In the genomic region with DNA sequence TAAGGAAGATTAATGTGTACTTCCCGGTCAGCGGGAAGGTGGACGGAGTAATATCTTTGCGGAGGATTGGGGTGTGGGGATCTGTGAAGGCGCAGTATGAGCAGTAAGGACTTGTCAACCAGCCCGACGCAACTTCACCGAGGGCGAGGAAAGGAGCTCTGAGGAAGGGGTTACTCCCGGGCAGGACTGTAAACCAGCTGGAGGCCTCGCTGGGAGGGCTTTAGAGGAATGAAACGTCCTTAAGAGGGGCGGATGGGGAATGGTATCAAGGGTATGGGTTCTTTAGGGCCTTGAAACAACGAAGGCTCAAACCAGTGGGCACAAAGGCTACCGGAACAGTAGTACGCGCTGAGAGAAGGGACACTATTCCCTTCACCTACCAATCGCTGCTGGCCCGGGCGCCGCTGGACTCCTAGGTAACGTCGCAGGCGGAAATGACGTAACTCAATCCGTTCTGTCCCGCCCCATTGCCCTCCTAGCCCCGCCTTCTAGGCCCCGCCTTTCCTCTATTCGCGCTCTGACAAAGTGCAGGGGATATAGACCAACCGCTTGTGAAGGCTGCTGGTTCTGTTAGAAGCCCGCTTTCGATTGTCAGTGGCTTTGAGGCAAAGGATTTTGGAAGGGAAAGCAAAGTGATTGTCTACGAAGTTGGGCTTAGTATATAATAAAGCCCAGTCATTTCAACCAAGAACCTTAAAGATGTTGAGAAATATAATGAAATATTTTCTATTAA, we compare ENCODE assay signal across 1 cellular context.
A peak's percentile ranks its signal among the peaks of the same experiment; 100 is the strongest.
TF ChIP-seq lines count a peak whose summit lies in the region.

A gene with protein sequence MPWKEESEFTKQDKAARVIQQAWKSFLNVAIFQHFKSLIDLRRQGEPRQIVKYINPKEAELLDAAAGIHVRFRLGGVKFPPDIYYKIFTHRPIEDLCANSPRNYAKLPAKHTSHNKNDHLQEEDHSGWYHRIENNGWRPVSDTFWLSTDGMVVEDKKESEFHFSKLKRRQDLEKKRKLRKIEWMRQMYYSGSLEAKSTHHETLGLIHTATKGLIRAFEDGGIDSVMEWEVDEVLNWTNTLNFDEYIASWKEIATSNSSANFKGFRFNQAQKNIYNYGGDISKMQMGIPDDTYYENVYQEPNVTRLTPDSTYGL (minus strand): TSS at position 439 of the 733 bp plus-strand sequence. CDS start 5,970 bp downstream, outside the sequence.

TF ChIP-seq in HepG2, 621 proteins besides CTCF, POLR2A, EP300 and RAD21 (continued from another document and continues in another):
- TF ChIP-seq, protein P1, sequence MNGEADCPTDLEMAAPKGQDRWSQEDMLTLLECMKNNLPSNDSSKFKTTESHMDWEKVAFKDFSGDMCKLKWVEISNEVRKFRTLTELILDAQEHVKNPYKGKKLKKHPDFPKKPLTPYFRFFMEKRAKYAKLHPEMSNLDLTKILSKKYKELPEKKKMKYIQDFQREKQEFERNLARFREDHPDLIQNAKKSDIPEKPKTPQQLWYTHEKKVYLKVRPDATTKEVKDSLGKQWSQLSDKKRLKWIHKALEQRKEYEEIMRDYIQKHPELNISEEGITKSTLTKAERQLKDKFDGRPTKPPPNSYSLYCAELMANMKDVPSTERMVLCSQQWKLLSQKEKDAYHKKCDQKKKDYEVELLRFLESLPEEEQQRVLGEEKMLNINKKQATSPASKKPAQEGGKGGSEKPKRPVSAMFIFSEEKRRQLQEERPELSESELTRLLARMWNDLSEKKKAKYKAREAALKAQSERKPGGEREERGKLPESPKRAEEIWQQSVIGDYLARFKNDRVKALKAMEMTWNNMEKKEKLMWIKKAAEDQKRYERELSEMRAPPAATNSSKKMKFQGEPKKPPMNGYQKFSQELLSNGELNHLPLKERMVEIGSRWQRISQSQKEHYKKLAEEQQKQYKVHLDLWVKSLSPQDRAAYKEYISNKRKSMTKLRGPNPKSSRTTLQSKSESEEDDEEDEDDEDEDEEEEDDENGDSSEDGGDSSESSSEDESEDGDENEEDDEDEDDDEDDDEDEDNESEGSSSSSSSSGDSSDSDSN (CRISPR knock-in tag; IDR thresholded peaks at IDR 0.05): peak; percentile 63
- TF ChIP-seq HOXA9 (CRISPR knock-in tag; IDR thresholded peaks at IDR 0.05; ENCODE audit: borderline replicate concordance) (no peak), ATM (IDR thresholded peaks at IDR 0.05; ENCODE audit: borderline replicate concordance) (no peak), SALL2 (CRISPR knock-in tag; IDR thresholded peaks at IDR 0.05) (0 out of 2 replicates have a peak, but pooled peaks have one; percentile 60), POLR2AphosphoS2 (IDR thresholded peaks at IDR 0.05; ENCODE audit: low read depth, low read length) (peak; percentile 55; the same call in 1 of the 2 replicates), ZNF619 (CRISPR knock-in tag; IDR thresholded peaks at IDR 0.05) (no peak), ZNF616 (CRISPR knock-in tag; IDR thresholded peaks at IDR 0.05; ENCODE audit: low read depth) (no peak), MXD4 (CRISPR knock-in tag; IDR thresholded peaks at IDR 0.05) (no peak), CBFB (CRISPR knock-in tag; IDR thresholded peaks at IDR 0.05) (no peak), TBX3 (IDR thresholded peaks at IDR 0.05; ENCODE audit: borderline replicate concordance) (no peak), ARNT (IDR thresholded peaks at IDR 0.05) (no peak), RFX3 (CRISPR knock-in tag; IDR thresholded peaks at IDR 0.05) (peak; percentile 61), TMF1 (CRISPR knock-in tag; IDR thresholded peaks at IDR 0.05; ENCODE audit: low read depth) (no peak), ZBTB42 (CRISPR knock-in tag; IDR thresholded peaks at IDR 0.05) (no peak), ZNF577 (CRISPR knock-in tag; IDR thresholded peaks at IDR 0.05; ENCODE audit: borderline replicate concordance, low read depth) (no peak), RARA (CRISPR knock-in tag; IDR thresholded peaks at IDR 0.05) (0 out of 2 replicates have a peak, but pooled peaks have one; percentile 31), KDM5B (CRISPR knock-in tag; IDR thresholded peaks at IDR 0.05; ENCODE audit: borderline replicate concordance) (peak; percentile 42; the same call in 1 of the 2 replicates), ZC3H4 (CRISPR knock-in tag; IDR thresholded peaks at IDR 0.05; ENCODE audit: borderline replicate concordance) (peak; percentile 69), ZNF780A (CRISPR knock-in tag; IDR thresholded peaks at IDR 0.05) (no peak)
- TF ChIP-seq, protein P2, sequence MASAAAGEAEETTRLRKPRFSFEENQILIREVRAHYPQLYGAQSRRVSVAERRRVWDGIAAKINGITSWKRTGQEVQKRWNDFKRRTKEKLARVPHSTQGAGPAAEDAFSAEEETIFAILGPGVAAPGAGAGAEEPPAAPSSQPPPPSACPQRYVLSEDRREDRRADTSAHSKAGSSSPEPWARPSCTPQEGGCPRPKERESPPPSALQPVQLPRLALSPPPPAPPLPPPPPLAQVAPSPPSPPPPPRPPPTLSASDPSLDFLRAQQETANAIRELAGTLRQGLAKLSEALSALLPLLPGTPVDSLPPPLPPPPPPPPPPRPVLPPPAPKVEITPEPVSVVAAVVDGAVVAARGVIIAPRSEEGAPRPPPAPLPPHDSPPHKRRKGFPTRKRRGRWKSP (CRISPR knock-in tag; IDR thresholded peaks at IDR 0.05): peak; percentile 81
- TF ChIP-seq, protein P3, sequence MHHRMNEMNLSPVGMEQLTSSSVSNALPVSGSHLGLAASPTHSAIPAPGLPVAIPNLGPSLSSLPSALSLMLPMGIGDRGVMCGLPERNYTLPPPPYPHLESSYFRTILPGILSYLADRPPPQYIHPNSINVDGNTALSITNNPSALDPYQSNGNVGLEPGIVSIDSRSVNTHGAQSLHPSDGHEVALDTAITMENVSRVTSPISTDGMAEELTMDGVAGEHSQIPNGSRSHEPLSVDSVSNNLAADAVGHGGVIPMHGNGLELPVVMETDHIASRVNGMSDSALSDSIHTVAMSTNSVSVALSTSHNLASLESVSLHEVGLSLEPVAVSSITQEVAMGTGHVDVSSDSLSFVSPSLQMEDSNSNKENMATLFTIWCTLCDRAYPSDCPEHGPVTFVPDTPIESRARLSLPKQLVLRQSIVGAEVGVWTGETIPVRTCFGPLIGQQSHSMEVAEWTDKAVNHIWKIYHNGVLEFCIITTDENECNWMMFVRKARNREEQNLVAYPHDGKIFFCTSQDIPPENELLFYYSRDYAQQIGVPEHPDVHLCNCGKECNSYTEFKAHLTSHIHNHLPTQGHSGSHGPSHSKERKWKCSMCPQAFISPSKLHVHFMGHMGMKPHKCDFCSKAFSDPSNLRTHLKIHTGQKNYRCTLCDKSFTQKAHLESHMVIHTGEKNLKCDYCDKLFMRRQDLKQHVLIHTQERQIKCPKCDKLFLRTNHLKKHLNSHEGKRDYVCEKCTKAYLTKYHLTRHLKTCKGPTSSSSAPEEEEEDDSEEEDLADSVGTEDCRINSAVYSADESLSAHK (CRISPR knock-in tag; IDR thresholded peaks at IDR 0.05; ENCODE audit: borderline replicate concordance): no peak
- TF ChIP-seq, protein P4, sequence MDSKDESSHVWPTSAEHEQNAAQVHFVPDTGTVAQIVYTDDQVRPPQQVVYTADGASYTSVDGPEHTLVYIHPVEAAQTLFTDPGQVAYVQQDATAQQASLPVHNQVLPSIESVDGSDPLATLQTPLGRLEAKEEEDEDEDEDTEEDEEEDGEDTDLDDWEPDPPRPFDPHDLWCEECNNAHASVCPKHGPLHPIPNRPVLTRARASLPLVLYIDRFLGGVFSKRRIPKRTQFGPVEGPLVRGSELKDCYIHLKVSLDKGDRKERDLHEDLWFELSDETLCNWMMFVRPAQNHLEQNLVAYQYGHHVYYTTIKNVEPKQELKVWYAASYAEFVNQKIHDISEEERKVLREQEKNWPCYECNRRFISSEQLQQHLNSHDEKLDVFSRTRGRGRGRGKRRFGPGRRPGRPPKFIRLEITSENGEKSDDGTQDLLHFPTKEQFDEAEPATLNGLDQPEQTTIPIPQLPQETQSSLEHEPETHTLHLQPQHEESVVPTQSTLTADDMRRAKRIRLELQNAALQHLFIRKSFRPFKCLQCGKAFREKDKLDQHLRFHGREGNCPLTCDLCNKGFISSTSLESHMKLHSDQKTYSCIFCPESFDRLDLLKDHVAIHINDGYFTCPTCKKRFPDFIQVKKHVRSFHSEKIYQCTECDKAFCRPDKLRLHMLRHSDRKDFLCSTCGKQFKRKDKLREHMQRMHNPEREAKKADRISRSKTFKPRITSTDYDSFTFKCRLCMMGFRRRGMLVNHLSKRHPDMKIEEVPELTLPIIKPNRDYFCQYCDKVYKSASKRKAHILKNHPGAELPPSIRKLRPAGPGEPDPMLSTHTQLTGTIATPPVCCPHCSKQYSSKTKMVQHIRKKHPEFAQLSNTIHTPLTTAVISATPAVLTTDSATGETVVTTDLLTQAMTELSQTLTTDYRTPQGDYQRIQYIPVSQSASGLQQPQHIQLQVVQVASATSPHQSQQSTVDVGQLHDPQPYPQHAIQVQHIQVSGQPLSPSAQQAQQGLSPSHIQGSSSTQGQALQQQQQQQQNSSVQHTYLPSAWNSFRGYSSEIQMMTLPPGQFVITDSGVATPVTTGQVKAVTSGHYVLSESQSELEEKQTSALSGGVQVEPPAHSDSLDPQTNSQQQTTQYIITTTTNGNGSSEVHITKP (CRISPR knock-in tag; IDR thresholded peaks at IDR 0.05; ENCODE audit: low read depth): no peak
- TF ChIP-seq, protein P5, sequence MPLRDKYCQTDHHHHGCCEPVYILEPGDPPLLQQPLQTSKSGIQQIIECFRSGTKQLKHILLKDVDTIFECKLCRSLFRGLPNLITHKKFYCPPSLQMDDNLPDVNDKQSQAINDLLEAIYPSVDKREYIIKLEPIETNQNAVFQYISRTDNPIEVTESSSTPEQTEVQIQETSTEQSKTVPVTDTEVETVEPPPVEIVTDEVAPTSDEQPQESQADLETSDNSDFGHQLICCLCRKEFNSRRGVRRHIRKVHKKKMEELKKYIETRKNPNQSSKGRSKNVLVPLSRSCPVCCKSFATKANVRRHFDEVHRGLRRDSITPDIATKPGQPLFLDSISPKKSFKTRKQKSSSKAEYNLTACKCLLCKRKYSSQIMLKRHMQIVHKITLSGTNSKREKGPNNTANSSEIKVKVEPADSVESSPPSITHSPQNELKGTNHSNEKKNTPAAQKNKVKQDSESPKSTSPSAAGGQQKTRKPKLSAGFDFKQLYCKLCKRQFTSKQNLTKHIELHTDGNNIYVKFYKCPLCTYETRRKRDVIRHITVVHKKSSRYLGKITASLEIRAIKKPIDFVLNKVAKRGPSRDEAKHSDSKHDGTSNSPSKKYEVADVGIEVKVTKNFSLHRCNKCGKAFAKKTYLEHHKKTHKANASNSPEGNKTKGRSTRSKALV (CRISPR knock-in tag; IDR thresholded peaks at IDR 0.05): no peak
- TF ChIP-seq, protein P6, sequence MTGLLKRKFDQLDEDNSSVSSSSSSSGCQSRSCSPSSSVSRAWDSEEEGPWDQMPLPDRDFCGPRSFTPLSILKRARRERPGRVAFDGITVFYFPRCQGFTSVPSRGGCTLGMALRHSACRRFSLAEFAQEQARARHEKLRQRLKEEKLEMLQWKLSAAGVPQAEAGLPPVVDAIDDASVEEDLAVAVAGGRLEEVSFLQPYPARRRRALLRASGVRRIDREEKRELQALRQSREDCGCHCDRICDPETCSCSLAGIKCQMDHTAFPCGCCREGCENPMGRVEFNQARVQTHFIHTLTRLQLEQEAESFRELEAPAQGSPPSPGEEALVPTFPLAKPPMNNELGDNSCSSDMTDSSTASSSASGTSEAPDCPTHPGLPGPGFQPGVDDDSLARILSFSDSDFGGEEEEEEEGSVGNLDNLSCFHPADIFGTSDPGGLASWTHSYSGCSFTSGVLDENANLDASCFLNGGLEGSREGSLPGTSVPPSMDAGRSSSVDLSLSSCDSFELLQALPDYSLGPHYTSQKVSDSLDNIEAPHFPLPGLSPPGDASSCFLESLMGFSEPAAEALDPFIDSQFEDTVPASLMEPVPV (CRISPR knock-in tag; IDR thresholded peaks at IDR 0.05): no peak
- TF ChIP-seq, protein P7, sequence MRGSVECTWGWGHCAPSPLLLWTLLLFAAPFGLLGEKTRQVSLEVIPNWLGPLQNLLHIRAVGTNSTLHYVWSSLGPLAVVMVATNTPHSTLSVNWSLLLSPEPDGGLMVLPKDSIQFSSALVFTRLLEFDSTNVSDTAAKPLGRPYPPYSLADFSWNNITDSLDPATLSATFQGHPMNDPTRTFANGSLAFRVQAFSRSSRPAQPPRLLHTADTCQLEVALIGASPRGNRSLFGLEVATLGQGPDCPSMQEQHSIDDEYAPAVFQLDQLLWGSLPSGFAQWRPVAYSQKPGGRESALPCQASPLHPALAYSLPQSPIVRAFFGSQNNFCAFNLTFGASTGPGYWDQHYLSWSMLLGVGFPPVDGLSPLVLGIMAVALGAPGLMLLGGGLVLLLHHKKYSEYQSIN (CRISPR knock-in tag; IDR thresholded peaks at IDR 0.05; ENCODE audit: borderline replicate concordance): no peak
- TF ChIP-seq, protein P8, sequence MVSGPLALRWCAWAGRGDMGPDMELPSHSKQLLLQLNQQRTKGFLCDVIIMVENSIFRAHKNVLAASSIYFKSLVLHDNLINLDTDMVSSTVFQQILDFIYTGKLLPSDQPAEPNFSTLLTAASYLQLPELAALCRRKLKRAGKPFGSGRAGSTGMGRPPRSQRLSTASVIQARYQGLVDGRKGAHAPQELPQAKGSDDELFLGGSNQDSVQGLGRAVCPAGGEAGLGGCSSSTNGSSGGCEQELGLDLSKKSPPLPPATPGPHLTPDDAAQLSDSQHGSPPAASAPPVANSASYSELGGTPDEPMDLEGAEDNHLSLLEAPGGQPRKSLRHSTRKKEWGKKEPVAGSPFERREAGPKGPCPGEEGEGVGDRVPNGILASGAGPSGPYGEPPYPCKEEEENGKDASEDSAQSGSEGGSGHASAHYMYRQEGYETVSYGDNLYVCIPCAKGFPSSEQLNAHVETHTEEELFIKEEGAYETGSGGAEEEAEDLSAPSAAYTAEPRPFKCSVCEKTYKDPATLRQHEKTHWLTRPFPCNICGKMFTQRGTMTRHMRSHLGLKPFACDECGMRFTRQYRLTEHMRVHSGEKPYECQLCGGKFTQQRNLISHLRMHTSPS (CRISPR knock-in tag; IDR thresholded peaks at IDR 0.05; ENCODE audit: low read depth): no peak
- TF ChIP-seq, protein P9, sequence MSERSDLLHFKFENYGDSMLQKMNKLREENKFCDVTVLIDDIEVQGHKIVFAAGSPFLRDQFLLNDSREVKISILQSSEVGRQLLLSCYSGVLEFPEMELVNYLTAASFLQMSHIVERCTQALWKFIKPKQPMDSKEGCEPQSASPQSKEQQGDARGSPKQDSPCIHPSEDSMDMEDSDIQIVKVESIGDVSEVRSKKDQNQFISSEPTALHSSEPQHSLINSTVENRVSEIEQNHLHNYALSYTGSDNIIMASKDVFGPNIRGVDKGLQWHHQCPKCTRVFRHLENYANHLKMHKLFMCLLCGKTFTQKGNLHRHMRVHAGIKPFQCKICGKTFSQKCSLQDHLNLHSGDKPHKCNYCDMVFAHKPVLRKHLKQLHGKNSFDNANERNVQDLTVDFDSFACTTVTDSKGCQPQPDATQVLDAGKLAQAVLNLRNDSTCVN (CRISPR knock-in tag; IDR thresholded peaks at IDR 0.05; ENCODE audit: borderline replicate concordance): peak; percentile 53; the same call in 1 of the 2 replicates
- TF ChIP-seq, protein P10, sequence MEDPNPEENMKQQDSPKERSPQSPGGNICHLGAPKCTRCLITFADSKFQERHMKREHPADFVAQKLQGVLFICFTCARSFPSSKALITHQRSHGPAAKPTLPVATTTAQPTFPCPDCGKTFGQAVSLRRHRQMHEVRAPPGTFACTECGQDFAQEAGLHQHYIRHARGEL (CRISPR knock-in tag; IDR thresholded peaks at IDR 0.05): no peak
- TF ChIP-seq, protein P11, sequence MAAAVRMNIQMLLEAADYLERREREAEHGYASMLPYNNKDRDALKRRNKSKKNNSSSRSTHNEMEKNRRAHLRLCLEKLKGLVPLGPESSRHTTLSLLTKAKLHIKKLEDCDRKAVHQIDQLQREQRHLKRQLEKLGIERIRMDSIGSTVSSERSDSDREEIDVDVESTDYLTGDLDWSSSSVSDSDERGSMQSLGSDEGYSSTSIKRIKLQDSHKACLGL (CRISPR knock-in tag; IDR thresholded peaks at IDR 0.05): 0 out of 2 replicates have a peak, but pooled peaks have one; percentile 40
